Comparison of ENCODE assay signal across 17 cellular contexts in genomic region chr12:121230538-121230907, GRCh38. TPM values are rescaled to one million over a fixed set of nuclear protein-coding genes. Genes with fewer than 3 reads are reported as not detected.
A peak's percentile ranks its signal among the peaks of the same experiment; 100 is the strongest.
DNase-seq lines count a peak whose midpoint lies in the region; ATAC-seq and TF ChIP-seq lines count a peak whose summit lies in the region.
"Had no signal": no experiment of that assay in that cellular context is flagged by ENCODE, and none has a peak within 500 bp of the region (broad histone marks: within the 10 kb centered on the region; RNA-seq: fewer than 3 reads in every experiment).

No MANE protein-coding gene starts in this region.

- intact Hi-C loops in activated CD4-positive, alpha-beta T cell treated with anti-CD3 and anti-CD28 coated beads for 36 hours (cut with DNase I, micrococcal nuclease): loop anchor here in 1 of 2 experiments (1.0 kb wide), 1 partner anchor 170 kb away; no protein-coding TSS in a partner anchor

- peaks cover 71% of the 10 kb centered on the region for H3K36me3 Mint-ChIP-seq in activated CD4-positive, alpha-beta T cell treated with anti-CD3 and anti-CD28 coated beads, Interleukin-2, amount 10 ng/mL, durations not matched to agents 7 days and 5 days (ENCODE audit: low read depth)
- peaks cover 24% of the 10 kb centered on the region for H3K36me3 Mint-ChIP-seq in activated CD4-positive, alpha-beta T cell treated with anti-CD3 and anti-CD28 coated beads for 36 hours (ENCODE audit: low read depth)
- H3K36me3 Mint-ChIP-seq in CD8-positive, alpha-beta memory T cell: peaks cover 0 to 69% (median 5%) of the 10 kb centered on the region in 3 donors
- peaks cover 2% of the 10 kb centered on the region for H3K36me3 Mint-ChIP-seq in T-helper 17 cell (ENCODE audit: low read depth)
- no peaks in the 10 kb centered on the region for H3K36me3 Mint-ChIP-seq in neural crest cell (ENCODE audit: low read depth)

- CTCF ChIA-PET in activated CD4-positive, alpha-beta T cell treated with anti-CD3 and anti-CD28 coated beads, Interleukin-2, amount 10 ng/mL, durations not matched to agents 7 days and 5 days (lab: Charles Lee): interaction anchor here (0.8 to 2.3 kb wide), 4 partner anchors 9 to 225 kb away, joined by 3 to 13 read pairs (median 4); no protein-coding TSS in a partner anchor
- CTCF ChIA-PET in activated CD4-positive, alpha-beta T cell treated with anti-CD3 and anti-CD28 coated beads for 36 hours (lab: Charles Lee): interaction anchor here (0.7 to 4.0 kb wide), 6 partner anchors 9 to 83 kb away, joined by 3 to 32 read pairs (median 4); no protein-coding TSS in a partner anchor
- CTCF ChIA-PET in CD8-positive, alpha-beta memory T cell (lab: Charles Lee): interaction anchor here (1.0 to 2.8 kb wide), 7 partner anchors 10 to 121 kb away, joined by 4 to 27 read pairs (median 5); no protein-coding TSS in a partner anchor

- DNase-seq in activated CD4-positive, alpha-beta T cell treated with anti-CD3 and anti-CD28 coated beads, Interleukin-2, amount 10 ng/mL, durations not matched to agents 7 days and 5 days: no peak
- no peak for DNase-seq in activated CD4-positive, alpha-beta T cell treated with anti-CD3 and anti-CD28 coated beads for 36 hours
- no peak for DNase-seq in CD8-positive, alpha-beta memory T cell
- DNase-seq in T-helper 17 cell (no peak), neural crest cell (ENCODE audit: low read depth, low spot score) (no peak), tibial nerve (ENCODE audit: low spot score in 2 of 2) (no peak), left lobe of liver (ENCODE audit: low spot score) (no peak)
- DNase-seq: esophagus squamous epithelium had no signal

- TF ChIP-seq CTCF in neural crest cell (conservative IDR thresholded peaks at IDR 0.05) (peak; percentile 15), tibial nerve (IDR thresholded peaks at IDR 0.05) (peak in 1 of 5 experiments; percentile 15)

- no peak for ATAC-seq in activated CD4-positive, alpha-beta T cell treated with anti-CD3 and anti-CD28 coated beads for 36 hours
- ATAC-seq in T-helper 17 cell (no peak), GM18909 (IDR thresholded peaks at IDR 0.05; ENCODE audit: poor library complexity, unreplicated experiment) (no peak), left lobe of liver (no peak)

- no peaks in the 10 kb centered on the region for H3K9me3 ChIP-seq in CD8-positive, alpha-beta memory T cell (ENCODE audit: low read length)
- H3K9me3 ChIP-seq in T-helper 17 cell (ENCODE audit: control insufficient read depth, low read length, poor library complexity, severe bottlenecking): no peaks in the 10 kb centered on the region
- no peaks in the 10 kb centered on the region for H3K9me3 ChIP-seq in tibial nerve
- H3K9me3 ChIP-seq: BE2C, esophagus squamous epithelium, gastrocnemius medialis, right atrium auricular region, thyroid gland had no signal

- H3K27me3 ChIP-seq in CD8-positive, alpha-beta memory T cell (ENCODE audit: insufficient read depth, low read length, poor library complexity, severe bottlenecking): no peaks in the 10 kb centered on the region
- no peaks in the 10 kb centered on the region for H3K27me3 ChIP-seq in tibial nerve
- H3K27me3 ChIP-seq: BE2C, brain microvascular endothelial cell, esophagus squamous epithelium, gastrocnemius medialis, right atrium auricular region, thyroid gland had no signal

- peaks cover 35% of the 10 kb centered on the region for H3K4me1 Mint-ChIP-seq in activated CD4-positive, alpha-beta T cell treated with anti-CD3 and anti-CD28 coated beads, Interleukin-2, amount 10 ng/mL, durations not matched to agents 7 days and 5 days
- H3K4me1 Mint-ChIP-seq in activated CD4-positive, alpha-beta T cell treated with anti-CD3 and anti-CD28 coated beads for 36 hours: peaks cover 25% of the 10 kb centered on the region
- H3K4me1 Mint-ChIP-seq in CD8-positive, alpha-beta memory T cell: peaks cover 10 to 22% (median 11%) of the 10 kb centered on the region in 3 donors
- H3K4me1 Mint-ChIP-seq in T-helper 17 cell (peaks cover 9% of the 10 kb centered on the region), neural crest cell (peaks cover 4% of the 10 kb centered on the region)

- no peak overlapping the region for H3K27ac ChIP-seq in CD8-positive, alpha-beta memory T cell (ENCODE audit: low read depth, low read length)
- H3K27ac ChIP-seq in tibial nerve: no peak overlapping the region
- H3K27ac ChIP-seq: brain microvascular endothelial cell, gastrocnemius medialis, right atrium auricular region, thyroid gland had no signal

- WGBS in tibial nerve, 2 donors: 86 to 92% methylated on average over 12 of the region's 12 CpGs

- H3K27me3 Mint-ChIP-seq in activated CD4-positive, alpha-beta T cell treated with anti-CD3 and anti-CD28 coated beads, Interleukin-2, amount 10 ng/mL, durations not matched to agents 7 days and 5 days: no peaks in the 10 kb centered on the region
- no peaks in the 10 kb centered on the region for H3K27me3 Mint-ChIP-seq in activated CD4-positive, alpha-beta T cell treated with anti-CD3 and anti-CD28 coated beads for 36 hours
- no peaks in the 10 kb centered on the region for H3K27me3 Mint-ChIP-seq in CD8-positive, alpha-beta memory T cell
- no peaks in the 10 kb centered on the region for H3K27me3 Mint-ChIP-seq in T-helper 17 cell
- no peaks in the 10 kb centered on the region for H3K27me3 Mint-ChIP-seq in neural crest cell (ENCODE audit: low read depth)
- H3K27me3 Mint-ChIP-seq: effector memory CD8-positive, alpha-beta T cell; stimulated activated naive CD8-positive, alpha-beta T cell treated with anti-CD3 and anti-CD28 coated beads, Interleukin-15, Interleukin-2, amounts not matched to agents 100 ng/mL and 50 ng/mL, for 24 hours had no signal

- H3K27ac Mint-ChIP-seq in activated CD4-positive, alpha-beta T cell treated with anti-CD3 and anti-CD28 coated beads, Interleukin-2, amount 10 ng/mL, durations not matched to agents 7 days and 5 days: peak overlapping the region; percentile 7
- no peak overlapping the region for H3K27ac Mint-ChIP-seq in activated CD4-positive, alpha-beta T cell treated with anti-CD3 and anti-CD28 coated beads for 36 hours
- peak overlapping the region in 6 of 8 donors; percentile 7 to 83 (median 52) for H3K27ac Mint-ChIP-seq in CD8-positive, alpha-beta memory T cell
- peak overlapping the region; percentile 56 for H3K27ac Mint-ChIP-seq in T-helper 17 cell
- H3K27ac Mint-ChIP-seq in neural crest cell (ENCODE audit: unreplicated experiment): no peak overlapping the region
- H3K27ac Mint-ChIP-seq: H9; stimulated activated naive CD8-positive, alpha-beta T cell treated with anti-CD3 and anti-CD28 coated beads, Interleukin-15, Interleukin-2, amounts not matched to agents 100 ng/mL and 50 ng/mL, for 24 hours had no signal

- H3K4me3 ChIP-seq in CD8-positive, alpha-beta memory T cell (ENCODE audit: low read length): no peak overlapping the region
- no peak overlapping the region for H3K4me3 ChIP-seq in tibial nerve
- H3K4me3 ChIP-seq: esophagus squamous epithelium, gastrocnemius medialis, right atrium auricular region, thyroid gland had no signal

- no peak for TF ChIP-seq EP300 in tibial nerve (IDR thresholded peaks at IDR 0.05)

- H3K4me1 ChIP-seq in CD8-positive, alpha-beta memory T cell (ENCODE audit: insufficient read depth, low read length): peaks cover 19% of the 10 kb centered on the region
- H3K4me1 ChIP-seq in tibial nerve: peaks cover 0 to 9% (median 0%) of the 10 kb centered on the region in 4 donors
- H3K4me1 ChIP-seq: BE2C, gastrocnemius medialis had no signal

- no peak for TF ChIP-seq POLR2A in tibial nerve (IDR thresholded peaks at IDR 0.05)

- POLR2A ChIA-PET in activated CD4-positive, alpha-beta T cell treated with anti-CD3 and anti-CD28 coated beads, Interleukin-2, amount 10 ng/mL, durations not matched to agents 7 days and 5 days (lab: Charles Lee): no interaction called here
- POLR2A ChIA-PET in activated CD4-positive, alpha-beta T cell treated with anti-CD3 and anti-CD28 coated beads for 36 hours (lab: Charles Lee): interaction anchor here (0.8 kb wide), 1 partner anchor 232 kb away, joined by 4 read pairs; no protein-coding TSS in a partner anchor
- POLR2A ChIA-PET in CD8-positive, alpha-beta memory T cell (lab: Charles Lee): no interaction called here

- H3K36me3 ChIP-seq in CD8-positive, alpha-beta memory T cell (ENCODE audit: insufficient read depth, low read length): peaks cover 18% of the 10 kb centered on the region
- H3K36me3 ChIP-seq in tibial nerve: peaks cover 2 to 83% (median 13%) of the 10 kb centered on the region in 3 donors
- H3K36me3 ChIP-seq: BE2C, brain microvascular endothelial cell, gastrocnemius medialis had no signal

- H3K9me3 Mint-ChIP-seq in activated CD4-positive, alpha-beta T cell treated with anti-CD3 and anti-CD28 coated beads, Interleukin-2, amount 10 ng/mL, durations not matched to agents 7 days and 5 days: no peaks in the 10 kb centered on the region
- H3K9me3 Mint-ChIP-seq in activated CD4-positive, alpha-beta T cell treated with anti-CD3 and anti-CD28 coated beads for 36 hours (ENCODE audit: low read depth): no peaks in the 10 kb centered on the region
- no peaks in the 10 kb centered on the region for H3K9me3 Mint-ChIP-seq in CD8-positive, alpha-beta memory T cell
- H3K9me3 Mint-ChIP-seq in neural crest cell: no peaks in the 10 kb centered on the region
- H3K9me3 Mint-ChIP-seq: effector memory CD8-positive, alpha-beta T cell; H9; stimulated activated naive CD8-positive, alpha-beta T cell treated with anti-CD3 and anti-CD28 coated beads, Interleukin-15, Interleukin-2, amounts not matched to agents 100 ng/mL and 50 ng/mL, for 24 hours had no signal

- H3K4me3 Mint-ChIP-seq in activated CD4-positive, alpha-beta T cell treated with anti-CD3 and anti-CD28 coated beads, Interleukin-2, amount 10 ng/mL, durations not matched to agents 7 days and 5 days: no peak overlapping the region
- H3K4me3 Mint-ChIP-seq in activated CD4-positive, alpha-beta T cell treated with anti-CD3 and anti-CD28 coated beads for 36 hours: no peak overlapping the region
- H3K4me3 Mint-ChIP-seq in CD8-positive, alpha-beta memory T cell: no peak overlapping the region
- peak overlapping the region; percentile 36 for H3K4me3 Mint-ChIP-seq in T-helper 17 cell
- H3K4me3 Mint-ChIP-seq in neural crest cell: no peak overlapping the region
- H3K4me3 Mint-ChIP-seq: effector memory CD8-positive, alpha-beta T cell; H9; stimulated activated naive CD8-positive, alpha-beta T cell treated with anti-CD3 and anti-CD28 coated beads, Interleukin-15, Interleukin-2, amounts not matched to agents 100 ng/mL and 50 ng/mL, for 24 hours had no signal

RNA-seq across cellular contexts. Expression of gene P2RX4, which starts 20.6 kb away (rescaled TPM):
- total RNA-seq in activated CD4-positive, alpha-beta T cell treated with anti-CD3 and anti-CD28 coated beads, Interleukin-2, amount 10 ng/mL, durations not matched to agents 7 days and 5 days: 10 to 100 TPM; 52.7 to 56.2 TPM
- 10 to 100 TPM; 21.2 to 21.6 TPM for total RNA-seq in activated CD4-positive, alpha-beta T cell treated with anti-CD3 and anti-CD28 coated beads for 36 hours
- 10 to 100 TPM; 39.2 to 40.3 TPM for total RNA-seq in CD8-positive, alpha-beta memory T cell
- 27.0 TPM for polyA plus RNA-seq in CD8-positive, alpha-beta memory T cell
- total RNA-seq in T-helper 17 cell (10 to 100 TPM; 42.8 to 53.5 TPM), neural crest cell (7.8 and 10.8 TPM in 2 replicates), tibial nerve (10 to 100 TPM; 20.1 to 57.2 (median 33.6) TPM), left lobe of liver (11.6 TPM)

Comparison
In these comparisons a context has a peak if more than half of its experiments do, and no peak if none do; other contexts are left out.
1. H3K27ac Mint-ChIP-seq: peak in activated CD4-positive, alpha-beta T cell treated with anti-CD3 and anti-CD28 coated beads, Interleukin-2, amount 10 ng/mL, durations not matched to agents 7 days and 5 days (single experiment), CD8-positive, alpha-beta memory T cell (6 of 8) and T-helper 17 cell (single experiment); none in activated CD4-positive, alpha-beta T cell treated with anti-CD3 and anti-CD28 coated beads for 36 hours (single experiment) and neural crest cell (single experiment).